Comparison of ENCODE assay signal across 2 cellular contexts in the genomic region with DNA sequence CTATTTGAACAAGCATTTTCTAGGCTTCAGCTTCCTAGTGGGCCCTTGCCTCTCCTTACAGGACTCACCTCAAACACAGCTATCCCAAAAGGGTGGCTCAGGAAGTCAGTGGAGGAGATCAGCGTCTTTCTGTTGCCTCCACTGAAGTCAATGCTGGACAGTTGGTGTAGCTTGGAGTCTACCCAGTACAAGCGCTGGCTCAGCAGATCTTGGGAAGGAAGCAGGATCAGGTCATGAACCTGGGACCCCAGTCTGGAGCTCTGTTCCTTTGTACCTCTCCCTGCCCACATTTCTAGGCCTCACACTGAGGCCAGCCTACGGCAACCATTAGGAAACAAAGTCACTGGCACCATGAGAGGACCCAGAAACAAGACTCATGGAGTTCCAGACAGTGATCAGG.
TF ChIP-seq lines count a peak whose summit lies in the region.

No MANE protein-coding gene starts in this region.

TF ChIP-seq in A549, 52 proteins besides CTCF, POLR2A, EP300 and RAD21:
- TF ChIP-seq, protein P1, sequence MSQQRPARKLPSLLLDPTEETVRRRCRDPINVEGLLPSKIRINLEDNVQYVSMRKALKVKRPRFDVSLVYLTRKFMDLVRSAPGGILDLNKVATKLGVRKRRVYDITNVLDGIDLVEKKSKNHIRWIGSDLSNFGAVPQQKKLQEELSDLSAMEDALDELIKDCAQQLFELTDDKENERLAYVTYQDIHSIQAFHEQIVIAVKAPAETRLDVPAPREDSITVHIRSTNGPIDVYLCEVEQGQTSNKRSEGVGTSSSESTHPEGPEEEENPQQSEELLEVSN (IDR thresholded peaks at IDR 0.05; ENCODE audit: borderline replicate concordance, low read depth) = no peak
- TF ChIP-seq MAFK (IDR thresholded peaks at IDR 0.05; ENCODE audit: partially characterized antibody) = peak; percentile 45
TF ChIP-seq in A549: peak in this region for 1.

TF ChIP-seq in IMR-90, 13 proteins besides CTCF, POLR2A, EP300 and RAD21:
- no peak for TF ChIP-seq CEBPB (IDR thresholded peaks at IDR 0.05; ENCODE audit: low read depth, low read length)
- TF ChIP-seq MAFK (IDR thresholded peaks at IDR 0.05; ENCODE audit: low read depth, low read length) = peak; percentile 48
